In genomic region chr3:62226601-62227339, GRCh38 we compare ENCODE assay signal across 18 cellular contexts.
DNase-seq lines count a peak whose midpoint lies in the region; ATAC-seq and TF ChIP-seq lines count a peak whose summit lies in the region.
"Had no signal": no experiment of that assay in that cellular context is flagged by ENCODE, and none has a peak within 500 bp of the region (broad histone marks: within the 10 kb centered on the region; RNA-seq: fewer than 3 reads in every experiment).

No MANE protein-coding gene starts in this region.

- no peak overlapping the region for H3K4me2 ChIP-seq in neuronal stem cell (ENCODE audit: insufficient read depth, low read length, poor library complexity, severe bottlenecking)

- CTCF ChIA-PET in WTC11 (lab: Charles Lee) = no interaction called here

- H3K27ac ChIP-seq in neuronal stem cell (replicated peaks; ENCODE audit: low read length) (no peak overlapping the region), substantia nigra (ENCODE audit: low read depth, low read length, poor library complexity, severe bottlenecking) (no peak overlapping the region)

- H3K9ac ChIP-seq in neuronal stem cell (ENCODE audit: low read depth, low read length, poor library complexity) = no peak overlapping the region

- H2BK5ac ChIP-seq in neuronal stem cell (ENCODE audit: low read length) = no peak overlapping the region

- H3K27me3 Mint-ChIP-seq in WTC11 (ENCODE audit: low read depth) = no peaks in the 10 kb centered on the region
- H3K27me3 Mint-ChIP-seq in activated T-helper 2 cell treated with anti-CD3 and anti-CD28 coated beads, Interferon-gamma antibody, Interleukin-2, Interleukin-4, amounts not matched to agents 10 μg/mL and 5 μg/mL and 100 μg/mL, durations not matched to agents 14 hours and 24 hours and 36 hours (ENCODE audit: low read depth) = no peaks in the 10 kb centered on the region

- ATAC-seq in GM19324 (IDR thresholded peaks at IDR 0.05; ENCODE audit: low FRiP score, unreplicated experiment) = peak; percentile 54
- peak; percentile 53 for ATAC-seq in HG03342 (IDR thresholded peaks at IDR 0.05; ENCODE audit: unreplicated experiment)
- no peak for ATAC-seq in WTC11

- H3K27me3 ChIP-seq in neuronal stem cell (ENCODE audit: control insufficient read depth in 3 of 3, insufficient read depth in 3 of 3, low read depth in 1 of 3, low read length in 3 of 3) = no peaks in the 10 kb centered on the region
- H3K27me3 ChIP-seq: MG63 had no signal

- H2AK5ac ChIP-seq in neuronal stem cell (ENCODE audit: low read depth, low read length) = no peak overlapping the region

- WGBS in neuronal stem cell (ENCODE audit: extremely low coverage in 2 of 2, insufficient read length in 2 of 2, insufficient replicate concordance in 1 of 2), 2 donors = no CpG with 5 or more reads among the region's 6 CpGs

- no peaks in the 10 kb centered on the region for H3K9me3 ChIP-seq in neuronal stem cell (replicated peaks in 1 of 2; ENCODE audit: control insufficient read depth in 2 of 2, insufficient read depth in 1 of 2, low read depth in 1 of 2, low read length in 2 of 2)
- H3K9me3 ChIP-seq: HAP-1, MG63 had no signal

- H3K9me3 Mint-ChIP-seq in WTC11 = no peaks in the 10 kb centered on the region
- H3K9me3 Mint-ChIP-seq in activated T-helper 2 cell treated with anti-CD3 and anti-CD28 coated beads, Interferon-gamma antibody, Interleukin-2, Interleukin-4, amounts not matched to agents 10 μg/mL and 5 μg/mL and 100 μg/mL, durations not matched to agents 14 hours and 24 hours and 36 hours = no peaks in the 10 kb centered on the region
- H3K9me3 Mint-ChIP-seq: T-helper 1 cell treated with Interleukin-12 subunit alpha and Interleukin-12 subunit beta and Interleukin-4 antibody, amounts not matched to agents 30 μg/mL and 1 μg/mL, for 36 hours had no signal

- H3K18ac ChIP-seq in neuronal stem cell (ENCODE audit: low read length) = peak overlapping the region; percentile 55

- H3K14ac ChIP-seq in neuronal stem cell (ENCODE audit: low read length) = no peak overlapping the region

- DNase-seq in WTC11 (ENCODE audit: low spot score) = no peak
- no peak for DNase-seq in neuronal stem cell (ENCODE audit: low spot score)
- DNase-seq in DMS79 treated with DMSO at 0.1 percent for 48 hours (lab: John Stamatoyannopoulos, UW) = no peak
- no peak for DNase-seq in substantia nigra (lab: John Stamatoyannopoulos, UW)
- no peak for DNase-seq in activated T-helper 2 cell treated with anti-CD3 and anti-CD28 coated beads, Interferon-gamma antibody, Interleukin-2, Interleukin-4, amounts not matched to agents 10 μg/mL and 5 μg/mL and 100 μg/mL, durations not matched to agents 14 hours and 24 hours and 36 hours (ENCODE audit: low spot score)
- DNase-seq: CD4-positive, CD25-positive, alpha-beta regulatory T cell; Karpas-422; MG63; NCI-H1105 treated with DMSO at 0.1 percent for 48 hours; NCI-H1694 treated with DMSO at 0.1 percent for 48 hours; NCI-H526 treated with DMSO at 0.1 percent for 48 hours; OCI-M1; RPMI8226; SIG-M5 had no signal

- no peak overlapping the region for H3K4me3 Mint-ChIP-seq in WTC11
- no peak overlapping the region for H3K4me3 Mint-ChIP-seq in activated T-helper 2 cell treated with anti-CD3 and anti-CD28 coated beads, Interferon-gamma antibody, Interleukin-2, Interleukin-4, amounts not matched to agents 10 μg/mL and 5 μg/mL and 100 μg/mL, durations not matched to agents 14 hours and 24 hours and 36 hours (ENCODE audit: low read depth)
- H3K4me3 Mint-ChIP-seq: CD4-positive, CD25-positive, alpha-beta regulatory T cell; T-helper 1 cell treated with Interleukin-12 subunit alpha and Interleukin-12 subunit beta and Interleukin-4 antibody, amounts not matched to agents 30 μg/mL and 1 μg/mL, for 36 hours had no signal

- no peak overlapping the region for H2AFZ ChIP-seq in neuronal stem cell (ENCODE audit: low read length)

- POLR2A ChIA-PET in WTC11 (lab: Charles Lee) = no interaction called here

- no peak overlapping the region for H2BK120ac ChIP-seq in neuronal stem cell (ENCODE audit: low read depth, low read length)

- H3K23ac ChIP-seq in neuronal stem cell (ENCODE audit: low read depth, low read length, poor library complexity) = no peak overlapping the region

- intact Hi-C loops in activated T-helper 2 cell treated with anti-CD3 and anti-CD28 coated beads, Interferon-gamma antibody, Interleukin-2, Interleukin-4, amounts not matched to agents 10 μg/mL and 5 μg/mL and 100 μg/mL, durations not matched to agents 14 hours and 24 hours and 36 hours (cut with micrococcal nuclease) = no loop called here

- peaks cover 18% of the 10 kb centered on the region for H3K4me1 Mint-ChIP-seq in WTC11
- H3K4me1 Mint-ChIP-seq in activated T-helper 2 cell treated with anti-CD3 and anti-CD28 coated beads, Interferon-gamma antibody, Interleukin-2, Interleukin-4, amounts not matched to agents 10 μg/mL and 5 μg/mL and 100 μg/mL, durations not matched to agents 14 hours and 24 hours and 36 hours (ENCODE audit: low read depth) = no peaks in the 10 kb centered on the region
- H3K4me1 Mint-ChIP-seq: CD4-positive, CD25-positive, alpha-beta regulatory T cell had no signal

- peaks cover 0 to 2% of the 10 kb centered on the region in 2 donors for H3K36me3 ChIP-seq in neuronal stem cell (replicated peaks in 1 of 2; ENCODE audit: control insufficient read depth in 2 of 2, insufficient read depth in 2 of 2, low read length in 2 of 2)
- H3K36me3 ChIP-seq: HAP-1, MG63 had no signal

- H2BK12ac ChIP-seq in neuronal stem cell (ENCODE audit: low read length) = no peak overlapping the region

- H4K91ac ChIP-seq in neuronal stem cell (ENCODE audit: low read depth, low read length, poor library complexity) = no peak overlapping the region

- H3K27ac Mint-ChIP-seq in WTC11 = peak overlapping the region; percentile 61; the same call in 1 of the 2 replicates
- H3K27ac Mint-ChIP-seq in activated T-helper 2 cell treated with anti-CD3 and anti-CD28 coated beads, Interferon-gamma antibody, Interleukin-2, Interleukin-4, amounts not matched to agents 10 μg/mL and 5 μg/mL and 100 μg/mL, durations not matched to agents 14 hours and 24 hours and 36 hours = no peak overlapping the region
- H3K27ac Mint-ChIP-seq: T-helper 1 cell treated with Interleukin-12 subunit alpha and Interleukin-12 subunit beta and Interleukin-4 antibody, amounts not matched to agents 30 μg/mL and 1 μg/mL, for 36 hours had no signal

- H2BK15ac ChIP-seq in neuronal stem cell (ENCODE audit: low read length) = no peak overlapping the region

- no peaks in the 10 kb centered on the region for H3K79me1 ChIP-seq in neuronal stem cell (ENCODE audit: low read depth, low read length)

- H3K36me3 Mint-ChIP-seq in WTC11 = peaks cover 29% of the 10 kb centered on the region
- no peaks in the 10 kb centered on the region for H3K36me3 Mint-ChIP-seq in activated T-helper 2 cell treated with anti-CD3 and anti-CD28 coated beads, Interferon-gamma antibody, Interleukin-2, Interleukin-4, amounts not matched to agents 10 μg/mL and 5 μg/mL and 100 μg/mL, durations not matched to agents 14 hours and 24 hours and 36 hours (ENCODE audit: low read depth)
- H3K36me3 Mint-ChIP-seq: CD4-positive, CD25-positive, alpha-beta regulatory T cell had no signal

- no peak overlapping the region for H4K8ac ChIP-seq in neuronal stem cell (ENCODE audit: low read depth, low read length)

- no peak overlapping the region for H3K4ac ChIP-seq in neuronal stem cell (ENCODE audit: low read length)

- H3K4me3 ChIP-seq in neuronal stem cell (ENCODE audit: low read length in 2 of 2) = peak overlapping the region in 1 of 2 donors; percentile 59
- H3K4me3 ChIP-seq: HAP-1, MG63 had no signal

- H3K4me1 ChIP-seq in neuronal stem cell (ENCODE audit: control insufficient read depth in 2 of 2, insufficient read depth in 1 of 2, low read depth in 1 of 2, low read length in 2 of 2) = peaks cover 7 to 9% of the 10 kb centered on the region in 2 donors
- H3K4me1 ChIP-seq: HAP-1 had no signal

- TF ChIP-seq CTCF in WTC11 (IDR thresholded peaks at IDR 0.05) = no peak

TF ChIP-seq in WTC11, 78 proteins besides CTCF, POLR2A, EP300 and RAD21 (continues in another document):
- TF ChIP-seq NR3C1 (CRISPR knock-in tag; conservative IDR thresholded peaks at IDR 0.05; ENCODE audit: low read depth) (no peak), ZBTB21 (CRISPR knock-in tag; IDR thresholded peaks at IDR 0.05; ENCODE audit: borderline replicate concordance) (no peak), ZNF671 (CRISPR knock-in tag; IDR thresholded peaks at IDR 0.05) (no peak), CDX4 (CRISPR knock-in tag; IDR thresholded peaks at IDR 0.05; ENCODE audit: borderline replicate concordance) (no peak), NFATC4 (CRISPR knock-in tag; IDR thresholded peaks at IDR 0.05) (no peak), PRRX2 (CRISPR knock-in tag; IDR thresholded peaks at IDR 0.05) (no peak), ZNF423 (CRISPR knock-in tag; IDR thresholded peaks at IDR 0.05) (no peak)
